ENCODE assay signal across 8 cellular contexts in genomic region chrX:151397741-151398070, GRCh38. TPM values are rescaled to one million over a fixed set of nuclear protein-coding genes. Genes with fewer than 3 reads are reported as not detected.
A peak's percentile ranks its signal among the peaks of the same experiment; 100 is the strongest.
DNase-seq lines count a peak whose midpoint lies in the region; ATAC-seq, FAIRE-seq and TF ChIP-seq lines count a peak whose summit lies in the region.

No MANE protein-coding gene starts in this region.

- no peak overlapping the region for H4K8ac ChIP-seq in H1 (ENCODE audit: extremely low read depth, insufficient read depth, low read length)
- H4K8ac ChIP-seq in neuronal stem cell (ENCODE audit: low read depth, low read length), result no peak overlapping the region

- TF ChIP-seq POLR2A in H1 (IDR thresholded peaks at IDR 0.05; ENCODE audit: control extremely low read depth in 1 of 2, low read depth in 2 of 2, low read length in 2 of 2), result no peak

- H3K23me2 ChIP-seq in H1 (ENCODE audit: low read depth, low read length), result peaks cover 2% of the 10 kb centered on the region; the same call in 1 of the 2 replicates

- H3K4me3 ChIP-seq in OCI-LY1 (ENCODE audit: low read depth, low read length, poor library complexity, severe bottlenecking) (peak overlapping the region; percentile 99), H1 (ENCODE audit: extremely low read depth in 1 of 4, insufficient read depth in 2 of 4, low read depth in 3 of 4, low read length in 4 of 4) (peak overlapping the region; percentile 66 to 89 (median 71)), neuronal stem cell (ENCODE audit: low read length in 2 of 2) (peak overlapping the region; percentile 79 to 99)

- H4K20me1 ChIP-seq in OCI-LY1 (ENCODE audit: insufficient read depth, low read length), result no peaks in the 10 kb centered on the region
- peaks cover 0 to 3% of the 10 kb centered on the region in 2 experiments for H4K20me1 ChIP-seq in H1 (replicated peaks in 1 of 2; ENCODE audit: control insufficient read depth in 1 of 2, insufficient read depth in 2 of 2, low read length in 2 of 2)

- H3K27me3 ChIP-seq in OCI-LY1 (ENCODE audit: insufficient read depth, low read length), result no peaks in the 10 kb centered on the region
- H3K27me3 ChIP-seq in H1 (replicated peaks in 1 of 4; ENCODE audit: control insufficient read depth in 3 of 4, extremely low read depth in 1 of 4, insufficient read depth in 3 of 4, low read length in 3 of 4), result no peaks in the 10 kb centered on the region
- H3K27me3 ChIP-seq in neuronal stem cell (ENCODE audit: control insufficient read depth in 3 of 3, insufficient read depth in 3 of 3, low read depth in 1 of 3, low read length in 3 of 3), result no peaks in the 10 kb centered on the region

- H2AK5ac ChIP-seq in H1 (ENCODE audit: low read depth, low read length) (no peak overlapping the region), neuronal stem cell (ENCODE audit: low read depth, low read length) (no peak overlapping the region)

- TF ChIP-seq CTCF in 22Rv1 (IDR thresholded peaks at IDR 0.05), result no peak
- no peak for TF ChIP-seq CTCF in OCI-LY1 (IDR thresholded peaks at IDR 0.05; ENCODE audit: low read length)
- no peak for TF ChIP-seq CTCF in H1 (IDR thresholded peaks at IDR 0.05; ENCODE audit: control extremely low read depth in 1 of 3, insufficient read depth in 1 of 3, low read depth in 1 of 3, low read length in 3 of 3)

- ATAC-seq in GM18907 (IDR thresholded peaks at IDR 0.05; ENCODE audit: unreplicated experiment), result peak; percentile 2

- H3K79me1 ChIP-seq in H1 (ENCODE audit: low read depth, low read length) (no peaks in the 10 kb centered on the region), neuronal stem cell (ENCODE audit: low read depth, low read length) (peaks cover 2% of the 10 kb centered on the region)

- H3K36me3 ChIP-seq in OCI-LY1 (ENCODE audit: insufficient read depth, low read length), result peaks cover 9% of the 10 kb centered on the region
- no peaks in the 10 kb centered on the region for H3K36me3 ChIP-seq in H1 (ENCODE audit: control insufficient read depth in 2 of 4, insufficient read depth in 4 of 4, low read length in 3 of 4)
- H3K36me3 ChIP-seq in neuronal stem cell (replicated peaks in 1 of 2; ENCODE audit: control insufficient read depth in 2 of 2, insufficient read depth in 2 of 2, low read length in 2 of 2), result no peaks in the 10 kb centered on the region

- H2BK12ac ChIP-seq in H1 (ENCODE audit: low read depth, low read length) (no peak overlapping the region; the same call in 1 of the 2 replicates), neuronal stem cell (ENCODE audit: low read length) (no peak overlapping the region)

- peak overlapping the region; percentile 83 for H3K4me2 ChIP-seq in OCI-LY1 (ENCODE audit: low read length)
- H3K4me2 ChIP-seq in H1 (ENCODE audit: insufficient read depth in 1 of 2, low read depth in 2 of 2, low read length in 2 of 2), result peak overlapping the region; percentile 70 to 88
- peak overlapping the region; percentile 57 for H3K4me2 ChIP-seq in neuronal stem cell (ENCODE audit: insufficient read depth, low read length, poor library complexity, severe bottlenecking)

- H2BK120ac ChIP-seq in H1 (replicated peaks; ENCODE audit: low read depth, low read length) (no peak overlapping the region), neuronal stem cell (ENCODE audit: low read depth, low read length) (no peak overlapping the region)

- no peaks in the 10 kb centered on the region for H3K9me2 ChIP-seq in OCI-LY1 (ENCODE audit: low read depth, low read length)

- no peak overlapping the region for H2BK5ac ChIP-seq in H1 (ENCODE audit: low read depth, low read length)
- H2BK5ac ChIP-seq in neuronal stem cell (ENCODE audit: low read length), result no peak overlapping the region

- H3K9me3 ChIP-seq in OCI-LY1 (ENCODE audit: low read length), result no peaks in the 10 kb centered on the region
- no peaks in the 10 kb centered on the region for H3K9me3 ChIP-seq in H1 (ENCODE audit: insufficient read depth in 2 of 2, low read depth in 1 of 2, low read length in 1 of 2)
- H3K9me3 ChIP-seq in neuronal stem cell (replicated peaks in 1 of 2; ENCODE audit: control insufficient read depth in 2 of 2, insufficient read depth in 1 of 2, low read depth in 1 of 2, low read length in 2 of 2), result no peaks in the 10 kb centered on the region

- no peak overlapping the region for H3K56ac ChIP-seq in H1 (replicated peaks; ENCODE audit: insufficient read length, low read depth, low read length)

- H3K79me2 ChIP-seq in OCI-LY1 (ENCODE audit: insufficient read depth, low read length) (peaks cover 56% of the 10 kb centered on the region), H1 (ENCODE audit: control insufficient read depth in 1 of 2, insufficient read depth in 2 of 2, low read length in 2 of 2) (peaks cover 3 to 55% of the 10 kb centered on the region in 2 experiments; a peak in 2 of 4 replicates)

- H3K18ac ChIP-seq in H1 (ENCODE audit: extremely low read depth, low read length) (no peak overlapping the region), neuronal stem cell (ENCODE audit: low read length) (no peak overlapping the region)

- CTCF ChIA-PET in H1 (lab: Charles Lee; ENCODE audit: partially characterized antibody), result interaction anchor here (0.7 to 1.2 kb wide), 2 partner anchors 36 to 37 kb away, joined by 3 to 5 read pairs; no protein-coding TSS in a partner anchor

- H3K14ac ChIP-seq in H1 (ENCODE audit: insufficient read length) (no peak overlapping the region), neuronal stem cell (ENCODE audit: low read length) (no peak overlapping the region)

- H3F3A ChIP-seq in OCI-LY1 (ENCODE audit: insufficient read depth, low read length), result no peaks in the 10 kb centered on the region

- H4K91ac ChIP-seq in H1 (replicated peaks; ENCODE audit: insufficient read length, low read length), result peak overlapping the region; percentile 89
- no peak overlapping the region for H4K91ac ChIP-seq in neuronal stem cell (ENCODE audit: low read depth, low read length, poor library complexity)

- H3K27ac ChIP-seq in 22Rv1 (peak overlapping the region; percentile 71), OCI-LY1 (ENCODE audit: low read depth, low read length, poor library complexity, severe bottlenecking) (peak overlapping the region; percentile 72), H1 (ENCODE audit: low read depth, low read length) (no peak overlapping the region), neuronal stem cell (replicated peaks; ENCODE audit: low read length) (no peak overlapping the region)

- no peak overlapping the region for H2BK15ac ChIP-seq in H1 (ENCODE audit: low read length)
- no peak overlapping the region for H2BK15ac ChIP-seq in neuronal stem cell (ENCODE audit: low read length)

- H3K4ac ChIP-seq in H1 (replicated peaks; ENCODE audit: insufficient read length, low read depth, low read length) (no peak overlapping the region), neuronal stem cell (ENCODE audit: low read length) (no peak overlapping the region)

- H4K5ac ChIP-seq in H1 (ENCODE audit: insufficient read length, low read depth, low read length), result no peak overlapping the region

- H2BK20ac ChIP-seq in H1 (ENCODE audit: low read length), result no peak overlapping the region

- no peak for TF ChIP-seq RAD21 in H1 (IDR thresholded peaks at IDR 0.05 in 1 of 2, conservative IDR thresholded peaks at IDR 0.05 in 1 of 2; ENCODE audit: low read depth in 2 of 2, low read length in 2 of 2)

- H2AFZ ChIP-seq in OCI-LY1 (ENCODE audit: low read length), result no peak overlapping the region
- H2AFZ ChIP-seq in H1 (ENCODE audit: low read length), result no peak overlapping the region
- peak overlapping the region; percentile 89 for H2AFZ ChIP-seq in neuronal stem cell (ENCODE audit: low read length)

- TF ChIP-seq EP300 in H1 (IDR thresholded peaks at IDR 0.05; ENCODE audit: borderline replicate concordance in 1 of 2, low read depth in 2 of 2, low read length in 2 of 2), result no peak

- no peak for FAIRE-seq in H1 (lab: Jason Lieb, UNC)

- POLR2A ChIA-PET in H1 (lab: Charles Lee; ENCODE audit: partially characterized antibody), result interaction anchor here (0.9 to 1.3 kb wide), 6 partner anchors 10 to 334 kb away, joined by 3 to 5 read pairs (median 3); no protein-coding TSS in a partner anchor

- peaks cover 61% of the 10 kb centered on the region for H3K4me1 ChIP-seq in OCI-LY1 (ENCODE audit: insufficient read depth, low read length, severe bottlenecking)
- H3K4me1 ChIP-seq in H1 (replicated peaks in 1 of 4; ENCODE audit: control insufficient read depth in 3 of 4, insufficient read depth in 4 of 4, low read length in 3 of 4), result 0 out of 7 replicates have a peak, but pooled peaks cover 0 to 3% (median 0%) of the 10 kb centered on the region in 4 experiments
- H3K4me1 ChIP-seq in neuronal stem cell (ENCODE audit: control insufficient read depth in 2 of 2, insufficient read depth in 1 of 2, low read depth in 1 of 2, low read length in 2 of 2), result peaks cover 2 to 5% of the 10 kb centered on the region in 2 donors

- 6% methylated on average over 2 of the region's 2 CpGs; no CpG with 5 or more reads in 1 of the 2 experiments for WGBS in H1 (ENCODE audit: extremely low coverage in 1 of 2, insufficient coverage in 1 of 2, insufficient read length in 1 of 2, insufficient replicate concordance in 2 of 2, low coverage in 1 of 2, low lambda C conversion rate in 2 of 2, missing lambda C conversion rate in 1 of 2), 2 experiments
- WGBS in neuronal stem cell (ENCODE audit: extremely low coverage in 2 of 2, insufficient read length in 2 of 2, insufficient replicate concordance in 1 of 2), 2 donors, result no CpG with 5 or more reads among the region's 2 CpGs

- H3K9ac ChIP-seq in OCI-LY1 (ENCODE audit: low read length) (peak overlapping the region; percentile 99), H1 (replicated peaks in 1 of 4; ENCODE audit: extremely low read depth in 1 of 4, low read depth in 3 of 4, low read length in 3 of 4) (peak overlapping the region; percentile 59 to 84 (median 71); a peak in 6 of 7 replicates), neuronal stem cell (ENCODE audit: low read depth, low read length, poor library complexity) (peak overlapping the region; percentile 90)

- DNase-seq in H1 (ENCODE audit: low read depth in 1 of 2, low spot score in 2 of 2) (no peak), neuronal stem cell (ENCODE audit: low spot score) (no peak), NCI-H524 treated with DMSO at 0.1 percent for 48 hours (lab: John Stamatoyannopoulos, UW) (no peak), NCI-H2196 treated with DMSO at 0.1 percent for 48 hours (lab: John Stamatoyannopoulos, UW; ENCODE audit: unreplicated experiment) (no peak)
- no peak for DNase-seq in effector CD8-positive, alpha-beta T cell (lab: John Stamatoyannopoulos, UW)

- H3K23ac ChIP-seq in H1 (ENCODE audit: insufficient read length), result no peak overlapping the region
- H3K23ac ChIP-seq in neuronal stem cell (ENCODE audit: low read depth, low read length, poor library complexity), result no peak overlapping the region

RNA-seq across cellular contexts. Expression of gene VMA21, which starts 0.7 kb away (rescaled TPM):
- total RNA-seq in H1 (2021; fragmentation: NEBNext Ultra II Directional; extraction: Animal tissue kit (Norgen Biotek cat#: 25700)), result 62.1 and 65.4 TPM in 2 replicates
- 16.4 and 25.8 TPM in 2 replicates for polyA plus RNA-seq in H1 (2011; rRNA removed)
- 24.3 TPM for polyA plus RNA-seq in H1 (2011; cell fraction: cytosol; rRNA removed)
- polyA plus RNA-seq in H1 (2011; cell fraction: nucleus; rRNA removed), result 7.0 TPM
- 13.3 to 25.0 TPM (median 14.8 TPM) in 4 replicates for polyA plus RNA-seq in H1 (2012, experiment 1 of 2)
- polyA plus RNA-seq in H1 (2012, experiment 2 of 2), result 6.5 TPM
- polyA plus RNA-seq in H1 (2013, experiment 1 of 2), result 31.3 TPM
- polyA plus RNA-seq in H1 (2013, experiment 2 of 2), result 36.9 TPM
- 31.9 and 55.1 TPM in 2 replicates for polyA minus RNA-seq in H1 (2011; rRNA and poly(A)+ RNA removed)
- polyA minus RNA-seq in H1 (2011; cell fraction: cytosol; rRNA and poly(A)+ RNA removed), result 40.7 TPM
- polyA minus RNA-seq in H1 (2011; cell fraction: nucleus; rRNA and poly(A)+ RNA removed), result 13.3 TPM
- polyA plus RNA-seq in neuronal stem cell (2013, experiment 1 of 2), result 46.7 TPM
- 48.2 TPM for polyA plus RNA-seq in neuronal stem cell (2013, experiment 2 of 2)

Comparison
In these comparisons a context has a peak if more than half of its experiments do, and no peak if none do; other contexts are left out.
1. H3K27ac ChIP-seq: peak in 22Rv1 (single experiment) and OCI-LY1 (single experiment); none in H1 (single experiment) and neuronal stem cell (single experiment).
2. Peak in every context shown above with its lines, with median percentiles within 50 percentile points of each other: H3K4me2 ChIP-seq, H3K4me3 ChIP-seq and H3K9ac ChIP-seq.